22 cellular contexts compared by ENCODE assay signal in genomic region chr13:101382701-101383100, GRCh38. TPM values are rescaled to one million over a fixed set of nuclear protein-coding genes. Genes with fewer than 3 reads are reported as not detected.
A peak's percentile ranks its signal among the peaks of the same experiment; 100 is the strongest.
DNase-seq lines count a peak whose midpoint lies in the region; TF ChIP-seq lines count a peak whose summit lies in the region.
"Had no signal": no experiment of that assay in that cellular context is flagged by ENCODE, and none has a peak within 500 bp of the region (broad histone marks: within the 10 kb centered on the region; RNA-seq: fewer than 3 reads in every experiment).

No MANE protein-coding gene starts in this region.

- H3K27ac ChIP-seq in caudate nucleus (ENCODE audit: low read depth, low read length): no peak overlapping the region
- H3K27ac ChIP-seq: A549, RWPE1, SK-N-MC had no signal

- TF ChIP-seq CTCF in HFFc6 (IDR thresholded peaks at IDR 0.05): no peak
- no peak for TF ChIP-seq CTCF in osteocyte (IDR thresholded peaks at IDR 0.05)

- peak overlapping the region; percentile 41 for H3K27ac Mint-ChIP-seq in HFFc6
- peak overlapping the region; percentile 82 for H3K27ac Mint-ChIP-seq in osteocyte (ENCODE audit: unreplicated experiment)
- no peak overlapping the region for H3K27ac Mint-ChIP-seq in immature natural killer cell
- H3K27ac Mint-ChIP-seq: CD4-positive, CD25-positive, alpha-beta regulatory T cell; T-cell had no signal

- H3K4me3 Mint-ChIP-seq in HFFc6 (peak overlapping the region; percentile 20; the same call in 1 of the 2 replicates), osteocyte (ENCODE audit: unreplicated experiment) (no peak overlapping the region), immature natural killer cell (no peak overlapping the region)
- H3K4me3 Mint-ChIP-seq: CD4-positive, CD25-positive, alpha-beta regulatory T cell; T-cell had no signal

- DNase-seq in EL: peak; percentile 54
- no peak for DNase-seq in HFFc6
- peak; percentile 75 to 88 for DNase-seq in dermis microvascular lymphatic vessel endothelial cell (ENCODE audit: low read depth in 2 of 2)
- no peak for DNase-seq in osteocyte (ENCODE audit: extremely low spot score, unreplicated experiment)
- DNase-seq in caudate nucleus (lab: John Stamatoyannopoulos, UW): no peak
- no peak for DNase-seq in retina
- no peak for DNase-seq in immature natural killer cell
- DNase-seq: BE2C; CD4-positive, CD25-positive, alpha-beta regulatory T cell; NCI-H1048; NCI-H187 treated with DMSO at 0.1 percent for 48 hours; NCI-H2227 treated with DMSO at 0.1 percent for 48 hours; NCI-H510A; SHP77 treated with DMSO at 0.1 percent for 48 hours; T-cell had no signal

- H3K27me3 Mint-ChIP-seq in HFFc6 (ENCODE audit: insufficient read depth) (no peaks in the 10 kb centered on the region), osteocyte (ENCODE audit: unreplicated experiment) (no peaks in the 10 kb centered on the region), immature natural killer cell (ENCODE audit: low read depth in 3 of 3) (no peaks in the 10 kb centered on the region)
- H3K27me3 Mint-ChIP-seq: CD4-positive, CD25-positive, alpha-beta regulatory T cell; T-cell had no signal

- H3K9me3 Mint-ChIP-seq in HFFc6: no peaks in the 10 kb centered on the region
- no peaks in the 10 kb centered on the region for H3K9me3 Mint-ChIP-seq in osteocyte (ENCODE audit: unreplicated experiment)
- peaks cover 0 to 8% (median 1%) of the 10 kb centered on the region in 6 donors for H3K9me3 Mint-ChIP-seq in immature natural killer cell
- H3K9me3 Mint-ChIP-seq: T-cell had no signal

- H3K4me1 Mint-ChIP-seq in HFFc6 (ENCODE audit: low read depth): peaks cover 62% of the 10 kb centered on the region
- peaks cover 70% of the 10 kb centered on the region for H3K4me1 Mint-ChIP-seq in osteocyte (ENCODE audit: unreplicated experiment)
- no peaks in the 10 kb centered on the region for H3K4me1 Mint-ChIP-seq in immature natural killer cell
- H3K4me1 Mint-ChIP-seq: CD4-positive, CD25-positive, alpha-beta regulatory T cell; T-cell had no signal

- peaks cover 5% of the 10 kb centered on the region; the same call in 1 of the 2 replicates for H3K36me3 Mint-ChIP-seq in HFFc6 (ENCODE audit: low read depth)
- H3K36me3 Mint-ChIP-seq in osteocyte (ENCODE audit: unreplicated experiment): peaks cover 10% of the 10 kb centered on the region
- H3K36me3 Mint-ChIP-seq in immature natural killer cell: no peaks in the 10 kb centered on the region
- H3K36me3 Mint-ChIP-seq: CD4-positive, CD25-positive, alpha-beta regulatory T cell; T-cell had no signal

RNA-seq across cellular contexts. Expression of gene NALCN, which starts 33.6 kb away (rescaled TPM):
- total RNA-seq in HFFc6 (2021; fragmentation: NEBNext Ultra II Directional; extraction: Animal tissue kit (Norgen Biotek cat#: 25700)): 1 to 10 TPM; 4.0 to 6.1 (median 5.0) TPM
- total RNA-seq in dermis microvascular lymphatic vessel endothelial cell (21.6 and 29.2 TPM in 2 replicates), osteocyte (58.3 and 58.8 TPM in 2 replicates)
- not detected for polyA plus RNA-seq in immature natural killer cell
- total RNA-seq: CD4-positive, CD25-positive, alpha-beta regulatory T cell; GM12878; HepG2; HT-29; K562; T-cell had no signal
- polyA plus RNA-seq: CD4-positive, CD25-positive, alpha-beta regulatory T cell; HepG2; K562 had no signal

Comparison
In these comparisons a context has a peak if more than half of its experiments do, and no peak if none do; other contexts are left out.
1. DNase-seq: peak in EL (single experiment) and dermis microvascular lymphatic vessel endothelial cell (2 of 2); none in HFFc6 (single experiment), osteocyte (single experiment), caudate nucleus (0 of 61), retina (single experiment) and immature natural killer cell (0 of 3).
2. H3K27ac Mint-ChIP-seq: peak in HFFc6 (single experiment) and osteocyte (single experiment); none in immature natural killer cell (0 of 6).